9 cellular contexts compared by ENCODE assay signal in the genomic region with DNA sequence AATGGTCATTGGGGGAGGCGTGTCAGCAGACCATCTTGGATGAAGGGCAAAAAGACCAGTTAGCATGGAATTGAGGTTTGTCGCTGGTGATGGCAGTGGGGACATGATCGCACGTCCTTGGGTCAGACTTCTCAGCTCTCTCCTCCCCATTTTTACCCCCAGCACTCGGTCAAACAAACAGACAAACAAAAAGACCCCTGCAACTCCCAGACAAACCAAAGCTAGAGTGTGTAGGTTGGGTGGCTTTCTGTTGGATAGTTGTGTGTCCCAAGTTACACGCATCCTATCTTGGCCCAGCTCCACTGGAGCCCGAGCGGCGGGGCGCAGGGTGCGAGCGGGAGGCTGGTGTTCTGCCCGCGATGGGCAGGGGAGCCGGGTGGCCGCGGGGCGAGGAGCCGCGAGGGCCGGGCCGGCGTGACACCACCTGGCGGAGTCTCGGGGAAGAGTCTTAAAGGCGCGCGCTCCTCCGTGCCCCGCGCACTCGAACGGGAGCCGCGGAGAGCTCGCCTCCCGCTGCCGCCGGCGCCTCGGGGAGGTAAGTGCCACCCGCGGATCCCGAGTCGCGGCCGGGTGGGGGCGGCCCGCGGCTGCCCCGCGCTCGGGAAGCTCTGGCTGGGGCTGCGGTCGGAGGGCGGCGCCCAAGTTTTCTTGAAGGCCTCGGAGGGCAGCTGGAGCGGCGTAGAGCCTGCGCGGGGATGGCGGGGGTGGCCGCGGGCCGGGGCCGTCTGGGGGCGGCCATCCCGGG. TPM values are rescaled to one million over a fixed set of nuclear protein-coding genes. Genes with fewer than 3 reads are reported as not detected.
DNase-seq lines count a peak whose midpoint lies in the region; ATAC-seq lines count a peak whose summit lies in the region.
"Had no signal": no experiment of that assay in that cellular context is flagged by ENCODE, and none has a peak within 500 bp of the region (broad histone marks: within the 10 kb centered on the region; RNA-seq: fewer than 3 reads in every experiment).

No MANE protein-coding gene starts in this region.

- H3K4me3 ChIP-seq in iPS-18c (ENCODE audit: insufficient read depth, low read depth, low read length), result peak overlapping the region; percentile 44; the same call in 1 of the 2 replicates
- H3K4me3 ChIP-seq: SK-N-MC had no signal

- no peak overlapping the region for H3K27ac Mint-ChIP-seq in activated naive CD4-positive, alpha-beta T cell treated with anti-CD3 and anti-CD28 coated beads for 36 hours

- DNase-seq in activated T-cell treated with anti-CD3 and anti-CD28 coated beads, Interleukin-2, amount 50 U/mL, for 1 hour, result peak; percentile 49
- DNase-seq in activated T-cell treated with anti-CD3 and anti-CD28 coated beads for 4 hours (no peak), GOT3 (lab: John Stamatoyannopoulos, UW) (no peak)
- peak; percentile 37 for DNase-seq in activated naive CD4-positive, alpha-beta T cell treated with anti-CD3 and anti-CD28 coated beads for 36 hours
- peak; percentile 27 for DNase-seq in stimulated activated CD4-positive, alpha-beta T cell treated with anti-CD3 and anti-CD28 coated beads, Interleukin-4, amount 100 ng/mL, for 24 hours

- intact Hi-C loops in activated naive CD4-positive, alpha-beta T cell treated with anti-CD3 and anti-CD28 coated beads for 36 hours (cut with micrococcal nuclease), result no loop called here

- ATAC-seq in HG03159 (IDR thresholded peaks at IDR 0.05; ENCODE audit: unreplicated experiment) (no peak), GM18867 (IDR thresholded peaks at IDR 0.05; ENCODE audit: unreplicated experiment) (no peak)

- H3K9me3 Mint-ChIP-seq in activated naive CD4-positive, alpha-beta T cell treated with anti-CD3 and anti-CD28 coated beads for 36 hours, result no peaks in the 10 kb centered on the region

- H3K36me3 Mint-ChIP-seq in activated naive CD4-positive, alpha-beta T cell treated with anti-CD3 and anti-CD28 coated beads for 36 hours (ENCODE audit: low read depth), result no peaks in the 10 kb centered on the region

- peaks cover 3% of the 10 kb centered on the region for H3K9me3 ChIP-seq in iPS-18c (ENCODE audit: control insufficient read depth, insufficient read depth, low read length)

- peaks cover 47% of the 10 kb centered on the region for H3K27me3 Mint-ChIP-seq in activated naive CD4-positive, alpha-beta T cell treated with anti-CD3 and anti-CD28 coated beads for 36 hours (ENCODE audit: low read depth)

- peaks cover 6% of the 10 kb centered on the region for H3K4me1 Mint-ChIP-seq in activated naive CD4-positive, alpha-beta T cell treated with anti-CD3 and anti-CD28 coated beads for 36 hours (ENCODE audit: low read depth)

- CTCF ChIA-PET in activated naive CD4-positive, alpha-beta T cell treated with anti-CD3 and anti-CD28 coated beads for 36 hours (lab: Charles Lee), result interaction anchor here (0.6 to 1.7 kb wide), 6 partner anchors 17 to 517 kb away, joined by 3 to 6 read pairs (median 4); no protein-coding TSS in a partner anchor

- H3K4me3 Mint-ChIP-seq in activated naive CD4-positive, alpha-beta T cell treated with anti-CD3 and anti-CD28 coated beads for 36 hours, result peak overlapping the region; percentile 52

RNA-seq across cellular contexts. Expression of a gene that starts 18.5 kb away (rescaled TPM):
- under 1 TPM; 0.31 to 0.47 TPM for total RNA-seq in activated naive CD4-positive, alpha-beta T cell treated with anti-CD3 and anti-CD28 coated beads for 36 hours

RNA-seq across cellular contexts. Expression of a gene that starts 37.3 kb away (rescaled TPM):
- total RNA-seq in activated naive CD4-positive, alpha-beta T cell treated with anti-CD3 and anti-CD28 coated beads for 36 hours, result 10 to 100 TPM; 15.9 to 18.1 TPM

Comparison
In these comparisons a context has a peak if more than half of its experiments do, and no peak if none do; other contexts are left out.
1. DNase-seq: peak in activated T-cell treated with anti-CD3 and anti-CD28 coated beads, Interleukin-2, amount 50 U/mL, for 1 hour (single experiment), activated naive CD4-positive, alpha-beta T cell treated with anti-CD3 and anti-CD28 coated beads for 36 hours (single experiment) and stimulated activated CD4-positive, alpha-beta T cell treated with anti-CD3 and anti-CD28 coated beads, Interleukin-4, amount 100 ng/mL, for 24 hours (single experiment); none in activated T-cell treated with anti-CD3 and anti-CD28 coated beads for 4 hours (single experiment) and GOT3 (single experiment).